ENCODE assay signal across 8 cellular contexts in the genomic region with DNA sequence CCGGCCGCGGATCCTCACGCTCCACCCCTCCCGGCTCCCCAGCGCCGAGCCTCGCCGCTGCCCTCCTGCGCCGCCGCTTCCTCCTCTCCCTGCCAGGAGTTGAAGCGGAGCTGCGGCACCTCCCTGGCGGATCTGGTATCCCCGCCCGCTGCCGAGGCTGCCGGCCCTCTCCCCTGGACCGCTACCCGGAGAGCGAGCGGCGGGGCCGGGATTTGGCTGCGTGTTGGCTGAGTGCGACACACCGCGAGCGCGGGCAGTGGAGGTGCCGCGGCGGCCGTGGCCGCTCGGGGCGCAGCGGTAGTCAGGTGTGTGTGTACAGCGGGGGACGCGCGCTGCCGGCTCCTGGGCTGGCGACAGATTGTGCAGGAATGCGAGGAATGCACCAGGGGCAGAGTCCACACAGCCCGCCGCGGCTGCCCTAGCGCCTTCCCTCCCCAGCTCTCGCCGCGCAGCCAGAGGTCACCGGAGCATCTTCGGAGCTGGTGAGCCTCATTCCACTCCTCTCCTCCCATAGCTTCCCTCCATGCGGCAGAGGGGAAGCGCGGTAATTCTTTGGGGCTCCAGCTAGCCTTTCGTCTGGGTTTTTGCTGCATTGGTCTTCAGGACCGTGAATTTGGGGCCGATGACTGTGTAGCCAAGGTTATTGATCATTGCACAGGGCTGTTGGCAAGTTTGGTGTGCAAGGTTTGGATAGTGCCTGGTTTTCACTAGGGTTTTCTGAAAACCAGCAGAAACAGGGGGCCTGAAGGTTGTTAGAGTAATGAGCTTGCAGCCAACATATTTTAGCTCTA. TPM values are rescaled to one million over a fixed set of nuclear protein-coding genes. Genes with fewer than 3 reads are reported as not detected.
A peak's percentile ranks its signal among the peaks of the same experiment; 100 is the strongest.
DNase-seq lines count a peak whose midpoint lies in the region; ATAC-seq and TF ChIP-seq lines count a peak whose summit lies in the region.

No MANE protein-coding gene starts in this region.

- peak overlapping the region; percentile 84 for H3K27ac Mint-ChIP-seq in CD4-positive, alpha-beta T cell
- H3K27ac Mint-ChIP-seq in neural progenitor cell = peak overlapping the region; percentile 74

- peak; percentile 45 for ATAC-seq in CD4-positive, alpha-beta T cell (ENCODE audit: poor library complexity)
- peak; percentile 51 for ATAC-seq in GM19035 (IDR thresholded peaks at IDR 0.05; ENCODE audit: unreplicated experiment)
- peak; percentile 51 for ATAC-seq in HG03280 (IDR thresholded peaks at IDR 0.05; ENCODE audit: unreplicated experiment)
- peak; percentile 63 for ATAC-seq in gastroesophageal sphincter

- H3K4me2 ChIP-seq in neural progenitor cell = peak overlapping the region; percentile 98

- H3K4me3 Mint-ChIP-seq in CD4-positive, alpha-beta T cell = peak overlapping the region; percentile 99
- peak overlapping the region; percentile 97 for H3K4me3 Mint-ChIP-seq in neural progenitor cell

- peaks cover 47% of the 10 kb centered on the region for H4K20me1 ChIP-seq in neural progenitor cell (ENCODE audit: low read depth)

- H3K9ac ChIP-seq in NT2/D1 (ENCODE audit: insufficient read length, low read depth) (peak overlapping the region; percentile 96), neural progenitor cell (peak overlapping the region; percentile 61)

- no peak for TF ChIP-seq EP300 in gastroesophageal sphincter (IDR thresholded peaks at IDR 0.05)

- peak overlapping the region; percentile 60 for H2AFZ ChIP-seq in neural progenitor cell (replicated peaks)

- H3K4me3 ChIP-seq in NT2/D1 (ENCODE audit: insufficient read length, low read depth) (peak overlapping the region; percentile 85), gastroesophageal sphincter (peak overlapping the region; percentile 87 to 90), neural progenitor cell (peak overlapping the region; percentile 85), thymus (ENCODE audit: low read length) (peak overlapping the region; percentile 68)

- TF ChIP-seq CTCF in CD4-positive, alpha-beta T cell (IDR thresholded peaks at IDR 0.05) = peak; percentile 54
- TF ChIP-seq CTCF in gastroesophageal sphincter (IDR thresholded peaks at IDR 0.05) (peak; percentile 17 to 69 (median 56)), neural progenitor cell (IDR thresholded peaks at IDR 0.05) (peak; percentile 46)

- POLR2A ChIA-PET in CD4-positive, alpha-beta T cell (lab: Charles Lee) = interaction anchor here (0.6 to 1.5 kb wide), 8 partner anchors 11 to 582 kb away, joined by 3 to 4 read pairs (median 3); partner anchors contain the start of gene ACVR1

- peak in 9 of 10 experiments; percentile 28 to 59 (median 43) for DNase-seq in CD4-positive, alpha-beta T cell
- DNase-seq in NT2/D1 (ENCODE audit: low read depth, low spot score) (peak; percentile 80), neural progenitor cell (ENCODE audit: low spot score) (peak; percentile 95)
- peak; percentile 28 for DNase-seq in activated gamma-delta T cell treated with anti-CD3 and anti-CD28 coated beads, Interleukin-2, amount 50 U/mL, for 16 hours (ENCODE audit: low read depth)

- TF ChIP-seq POLR2A in gastroesophageal sphincter (IDR thresholded peaks at IDR 0.05) = peak; percentile 21 to 62

- peaks cover 27% of the 10 kb centered on the region for H3F3A ChIP-seq in neural progenitor cell (ENCODE audit: low read depth)

- H3K4me1 Mint-ChIP-seq in CD4-positive, alpha-beta T cell (ENCODE audit: low read depth) = peaks cover 28% of the 10 kb centered on the region
- peaks cover 42% of the 10 kb centered on the region for H3K4me1 Mint-ChIP-seq in neural progenitor cell

- peaks cover 55% of the 10 kb centered on the region for H3K79me2 ChIP-seq in neural progenitor cell (ENCODE audit: low read depth)

- H3K27me3 ChIP-seq in CD4-positive, alpha-beta T cell (ENCODE audit: control insufficient read depth, insufficient read depth, low read length) = no peaks in the 10 kb centered on the region
- H3K27me3 ChIP-seq in NT2/D1 (ENCODE audit: insufficient read depth, insufficient read length) (no peaks in the 10 kb centered on the region), gastroesophageal sphincter (no peaks in the 10 kb centered on the region), neural progenitor cell (no peaks in the 10 kb centered on the region), thymus (ENCODE audit: control insufficient read depth, insufficient read depth) (peaks cover 9% of the 10 kb centered on the region)

- CTCF ChIA-PET in CD4-positive, alpha-beta T cell (lab: Charles Lee) = interaction anchor here (2.1 kb wide), 1 partner anchor 21 kb away, joined by 5 read pairs; no protein-coding TSS in a partner anchor

- H3K9me3 ChIP-seq in CD4-positive, alpha-beta T cell (ENCODE audit: control insufficient read depth, low read length) = no peaks in the 10 kb centered on the region
- H3K9me3 ChIP-seq in NT2/D1 (ENCODE audit: insufficient read depth, low read length) (no peaks in the 10 kb centered on the region), gastroesophageal sphincter (no peaks in the 10 kb centered on the region), neural progenitor cell (ENCODE audit: low read depth) (no peaks in the 10 kb centered on the region), thymus (ENCODE audit: control insufficient read depth) (no peaks in the 10 kb centered on the region)

- H3K36me3 ChIP-seq in NT2/D1 (ENCODE audit: insufficient read depth, insufficient read length, low read length) = peaks cover 2% of the 10 kb centered on the region
- no peaks in the 10 kb centered on the region for H3K36me3 ChIP-seq in gastroesophageal sphincter
- H3K36me3 ChIP-seq in neural progenitor cell = no peaks in the 10 kb centered on the region
- H3K36me3 ChIP-seq in thymus (ENCODE audit: control insufficient read depth, insufficient read depth) = no peaks in the 10 kb centered on the region

- intact Hi-C loops in CD4-positive, alpha-beta T cell (cut with DNase I, micrococcal nuclease) = loop anchor here (10.0 kb wide), 4 partner anchors 297 to 1153 kb away; partner anchors contain the start of gene WDSUB1 (in 1 of the 2)

- H3K27me3 Mint-ChIP-seq in CD4-positive, alpha-beta T cell = no peaks in the 10 kb centered on the region
- peaks cover 5% of the 10 kb centered on the region for H3K27me3 Mint-ChIP-seq in neural progenitor cell (ENCODE audit: insufficient read depth, low read depth)

- 0% methylated on average over 1 to 8 of the region's 61 CpGs for WGBS in gastroesophageal sphincter (ENCODE audit: low coverage in 1 of 2), 2 donors
- under 1% methylated on average over 61 of the region's 61 CpGs for WGBS in thymus

- no peaks in the 10 kb centered on the region for H3K4me1 ChIP-seq in NT2/D1 (ENCODE audit: insufficient read depth, insufficient read length)
- H3K4me1 ChIP-seq in gastroesophageal sphincter = peaks cover 0 to 55% (median 9%) of the 10 kb centered on the region in 3 donors
- H3K4me1 ChIP-seq in neural progenitor cell = peaks cover 31% of the 10 kb centered on the region
- H3K4me1 ChIP-seq in thymus (ENCODE audit: control insufficient read depth, insufficient read depth, low read length) = peaks cover 5% of the 10 kb centered on the region

- H3K9me3 Mint-ChIP-seq in CD4-positive, alpha-beta T cell = no peaks in the 10 kb centered on the region
- peaks cover 2% of the 10 kb centered on the region for H3K9me3 Mint-ChIP-seq in neural progenitor cell

- H3K36me3 Mint-ChIP-seq in CD4-positive, alpha-beta T cell (ENCODE audit: low read depth) = peaks cover 5% of the 10 kb centered on the region
- H3K36me3 Mint-ChIP-seq in neural progenitor cell = no peaks in the 10 kb centered on the region

- H3K27ac ChIP-seq in CD4-positive, alpha-beta T cell (ENCODE audit: low read depth, low read length) = peak overlapping the region; percentile 47
- H3K27ac ChIP-seq in gastroesophageal sphincter (peak overlapping the region; percentile 82 to 97 (median 96)), neural progenitor cell (peak overlapping the region; percentile 94), thymus (ENCODE audit: low read depth) (peak overlapping the region; percentile 82)

RNA-seq across cellular contexts. Expression of gene PKP4, which starts 1.3 kb away (rescaled TPM):
- 10 to 100 TPM; 10.8 to 14.6 TPM for total RNA-seq in CD4-positive, alpha-beta T cell
- 100 to 1,000 TPM in 2 of 4 donors, 10 to 100 TPM in 2; 58.2 to 115 (median 89.9) TPM for total RNA-seq in gastroesophageal sphincter
- 72.1 and 83.9 TPM in 2 replicates for total RNA-seq in neural progenitor cell (ENCODE audit: low replicate concordance)
- 24.9 TPM for polyA plus RNA-seq in thymus

RNA-seq across cellular contexts. Expression of gene CCDC148, which starts 1.5 kb away (rescaled TPM):
- total RNA-seq in CD4-positive, alpha-beta T cell = not detected
- total RNA-seq in gastroesophageal sphincter (1 to 10 TPM in 2 of 4 donors, under 1 TPM in 2; 0.78 to 1.6 (median 1.1) TPM), neural progenitor cell (ENCODE audit: low replicate concordance) (4.2 and 9.3 TPM in 2 replicates)
- 0.55 TPM for polyA plus RNA-seq in thymus

Comparison
In these comparisons a context has a peak if more than half of its experiments do, and no peak if none do; other contexts are left out.
1. Peak in every context shown above with its lines: DNase-seq, ATAC-seq, H3K4me3 ChIP-seq and H3K27ac ChIP-seq.
2. DNase-seq: peak in every context shown above with its lines; median percentile 95 in neural progenitor cell; 80 in NT2/D1; 43 in CD4-positive, alpha-beta T cell; 28 in activated gamma-delta T cell treated with anti-CD3 and anti-CD28 coated beads, Interleukin-2, amount 50 U/mL, for 16 hours.